12 cellular contexts compared by ENCODE assay signal in the genomic region with DNA sequence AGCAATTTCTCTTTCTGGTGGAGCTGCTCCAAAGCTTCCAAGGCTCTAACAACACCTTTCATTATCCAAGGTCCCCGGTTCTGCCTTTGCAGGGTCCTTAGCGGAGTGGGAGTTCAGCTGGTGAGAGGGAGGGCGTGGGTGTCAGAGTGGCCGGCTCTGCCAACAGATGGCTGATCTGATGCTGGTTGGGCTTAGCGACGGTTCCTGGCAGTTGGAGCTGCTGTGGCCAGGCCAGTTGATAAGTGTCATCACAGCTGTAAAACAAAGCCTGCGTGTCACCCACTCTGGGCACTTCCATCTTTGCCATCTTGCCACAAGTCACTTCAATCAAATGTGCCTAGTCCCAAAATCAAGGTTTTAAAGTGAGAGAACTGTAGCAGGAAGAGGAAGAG. TPM values are rescaled to one million over a fixed set of nuclear protein-coding genes. Genes with fewer than 3 reads are reported as not detected.
DNase-seq lines count a peak whose midpoint lies in the region; ATAC-seq lines count a peak whose summit lies in the region.
"Had no signal": no experiment of that assay in that cellular context is flagged by ENCODE, and none has a peak within 500 bp of the region (broad histone marks: within the 10 kb centered on the region; RNA-seq: fewer than 3 reads in every experiment).

No MANE protein-coding gene starts in this region.

- peak; percentile 37 for DNase-seq in GM03348 (ENCODE audit: low spot score)
- DNase-seq in OCI-M1 (lab: John Stamatoyannopoulos, UW), result peak; percentile 66
- peak; percentile 73 for DNase-seq in Right ventricle myocardium superior
- no peak for DNase-seq in NCI-H2107 (lab: John Stamatoyannopoulos, UW)
- DNase-seq in activated CD4-positive, alpha-beta T cell treated with anti-CD3 and anti-CD28 coated beads, Interleukin-2, amount 50 U/mL, for 48 hours, result no peak
- no peak for DNase-seq in NCI-H526 treated with DMSO at 0.1 percent for 48 hours (lab: John Stamatoyannopoulos, UW)
- no peak for DNase-seq in NK-92 treated with Interleukin-12 subunit alpha and Interleukin-12 subunit beta, amount 100 ng/mL, for 24 hours (lab: John Stamatoyannopoulos, UW)
- DNase-seq: activated CD8-positive, alpha-beta memory T cell treated with anti-CD3 and anti-CD28 coated beads, Interleukin-2, amount 10 ng/mL, durations not matched to agents 7 days and 5 days; GOT3; RPMI8226; small intestine had no signal

- peaks cover 26% of the 10 kb centered on the region for H3K4me1 ChIP-seq in skeletal muscle satellite cell (ENCODE audit: control insufficient read depth, insufficient read depth, low read length)

- intact Hi-C loops in Right ventricle myocardium superior (cut with DNase I), result no loop called here

- H3K4me3 ChIP-seq in skeletal muscle satellite cell (ENCODE audit: low read length), result peak overlapping the region; percentile 13

- no peaks in the 10 kb centered on the region for H3K36me3 ChIP-seq in skeletal muscle satellite cell (ENCODE audit: insufficient read depth, low read length)

- H3K9ac ChIP-seq in skeletal muscle satellite cell (ENCODE audit: low read depth, low read length), result peak overlapping the region; percentile 60

- no peaks in the 10 kb centered on the region for H3K27me3 ChIP-seq in skeletal muscle satellite cell (ENCODE audit: control insufficient read depth, insufficient read depth, low read length)

- no peaks in the 10 kb centered on the region for H3K9me3 ChIP-seq in skeletal muscle satellite cell (replicated peaks; ENCODE audit: low read length)

- H3K4me2 ChIP-seq in skeletal muscle satellite cell (ENCODE audit: low read length), result peak overlapping the region; percentile 70

- ATAC-seq in Right ventricle myocardium superior (ENCODE audit: poor library complexity), result peak; percentile 79
- ATAC-seq: activated CD8-positive, alpha-beta memory T cell treated with anti-CD3 and anti-CD28 coated beads, Interleukin-2, amount 10 ng/mL, durations not matched to agents 7 days and 5 days had no signal

RNA-seq across cellular contexts. Expression of a gene that starts 36.3 kb away (rescaled TPM):
- 11.0 TPM for total RNA-seq in Right ventricle myocardium superior
- total RNA-seq in skeletal muscle satellite cell (2012; rRNA removed), result 6.3 and 7.6 TPM in 2 replicates

Comparison
In these comparisons a context has a peak if more than half of its experiments do, and no peak if none do; other contexts are left out.
1. DNase-seq: peak in GM03348 (single experiment), OCI-M1 (single experiment) and Right ventricle myocardium superior (single experiment); none in NCI-H2107 (single experiment), activated CD4-positive, alpha-beta T cell treated with anti-CD3 and anti-CD28 coated beads, Interleukin-2, amount 50 U/mL, for 48 hours (0 of 2), NCI-H526 treated with DMSO at 0.1 percent for 48 hours (single experiment) and NK-92 treated with Interleukin-12 subunit alpha and Interleukin-12 subunit beta, amount 100 ng/mL, for 24 hours (single experiment).